Comparison of ENCODE assay signal across 8 cellular contexts in the genomic region with DNA sequence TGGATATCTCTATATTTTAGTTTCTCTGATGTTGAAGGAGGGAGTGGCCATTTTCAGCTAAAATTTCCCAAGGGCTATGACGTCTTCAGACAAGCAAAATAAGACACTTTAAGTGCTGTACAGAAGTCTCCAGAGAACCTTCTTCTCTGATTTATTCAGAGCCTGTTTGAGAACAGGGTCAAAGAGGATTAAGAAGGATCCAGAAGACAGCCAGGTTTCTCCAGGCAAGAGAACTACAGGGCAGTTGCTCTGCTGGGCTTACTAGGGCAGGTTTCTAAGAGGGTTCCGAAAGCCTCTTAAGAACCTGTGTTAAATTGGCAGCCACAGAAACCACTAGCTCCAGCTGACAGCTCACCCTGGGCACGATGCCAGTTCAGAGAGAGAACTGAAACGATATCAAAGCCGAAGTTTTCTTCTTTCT. TPM values are rescaled to one million over a fixed set of nuclear protein-coding genes. Genes with fewer than 3 reads are reported as not detected.
DNase-seq lines count a peak whose midpoint lies in the region; ATAC-seq and FAIRE-seq lines count a peak whose summit lies in the region.

No MANE protein-coding gene starts in this region.

- peaks cover 2% of the 10 kb centered on the region for H3K36me3 Mint-ChIP-seq in memory B cell

- H3K27ac Mint-ChIP-seq in memory B cell, result peak overlapping the region; percentile 77

- ATAC-seq in GM18498 (IDR thresholded peaks at IDR 0.05; ENCODE audit: unreplicated experiment), result peak; percentile 98
- ATAC-seq in HG02623 (IDR thresholded peaks at IDR 0.05; ENCODE audit: unreplicated experiment), result peak; percentile 98
- peak; percentile 99 for ATAC-seq in memory B cell (ENCODE audit: low read depth)

- H3K9me3 Mint-ChIP-seq in memory B cell, result peaks cover 2% of the 10 kb centered on the region

- peak overlapping the region; percentile 31 for H3K4me3 Mint-ChIP-seq in memory B cell

- DNase-seq in NCI-H1105 (lab: John Stamatoyannopoulos, UW), result peak; percentile 91
- peak; percentile 63 for DNase-seq in activated CD4-positive, CD25-positive, alpha-beta regulatory T cell treated with anti-CD3 and anti-CD28 coated beads, Interleukin-2, amount 50 U/mL, for 72 hours
- peak; percentile 86 for DNase-seq in cerebellar cortex (ENCODE audit: low spot score)
- peak; percentile 71 to 81 for DNase-seq in memory B cell (ENCODE audit: low spot score in 2 of 2)
- DNase-seq in stimulated activated CD8-positive, alpha-beta memory T cell treated with anti-CD3 and anti-CD28 coated beads, Interleukin-2, amount 100 ng/mL, for 1 hour (ENCODE audit: low read depth in 2 of 2), result peak; percentile 72 to 73
- DNase-seq in frontal cortex (ENCODE audit: low spot score in 2 of 2), result no peak

- FAIRE-seq in frontal cortex (lab: Jason Lieb, UNC), result no peak

- H3K4me1 Mint-ChIP-seq in memory B cell, result peaks cover 19% of the 10 kb centered on the region

- peaks cover 12% of the 10 kb centered on the region for H3K27me3 Mint-ChIP-seq in memory B cell

RNA-seq across cellular contexts. Expression of a gene that starts 1.2 kb away (rescaled TPM):
- 2.0 TPM for total RNA-seq in frontal cortex

RNA-seq across cellular contexts. Expression of a gene that starts 41.1 kb away (rescaled TPM):
- total RNA-seq in frontal cortex, result not detected

RNA-seq across cellular contexts. Expression of a gene that starts 53.9 kb away (rescaled TPM):
- total RNA-seq in frontal cortex, result not detected

Comparison
In these comparisons a context has a peak if more than half of its experiments do, and no peak if none do; other contexts are left out.
1. DNase-seq: peak in NCI-H1105 (single experiment), activated CD4-positive, CD25-positive, alpha-beta regulatory T cell treated with anti-CD3 and anti-CD28 coated beads, Interleukin-2, amount 50 U/mL, for 72 hours (single experiment), cerebellar cortex (single experiment), memory B cell (2 of 2) and stimulated activated CD8-positive, alpha-beta memory T cell treated with anti-CD3 and anti-CD28 coated beads, Interleukin-2, amount 100 ng/mL, for 1 hour (2 of 2); none in frontal cortex (0 of 2).
2. Peak in every context shown above with its lines, with median percentiles within 50 percentile points of each other: ATAC-seq.